ENCODE assay signal across 13 cellular contexts in the genomic region with DNA sequence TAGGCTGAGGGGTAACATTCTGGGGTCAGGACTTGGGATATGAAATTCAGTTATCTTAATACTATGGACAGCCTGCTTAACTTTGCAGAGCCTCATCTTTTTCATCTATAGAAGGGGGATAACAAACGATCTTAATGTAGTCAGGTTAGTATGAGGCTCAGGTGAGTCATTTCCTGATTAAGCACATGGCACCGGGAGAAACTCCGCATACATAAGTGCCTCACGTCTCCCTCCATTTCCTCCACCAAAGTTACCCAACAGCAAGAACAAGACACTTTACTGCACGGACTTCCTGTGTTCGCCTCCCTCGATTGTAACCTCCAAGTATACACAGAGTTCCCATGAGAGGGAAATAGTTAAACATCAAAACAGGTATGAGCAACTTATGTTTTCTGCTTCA.
DNase-seq lines count a peak whose midpoint lies in the region; ATAC-seq, FAIRE-seq and TF ChIP-seq lines count a peak whose summit lies in the region.
"Had no signal": no experiment of that assay in that cellular context is flagged by ENCODE, and none has a peak within 500 bp of the region (broad histone marks: within the 10 kb centered on the region; RNA-seq: fewer than 3 reads in every experiment).

No MANE protein-coding gene starts in this region.

- H2AFZ ChIP-seq in GM23248, result no peak overlapping the region
- H2AFZ ChIP-seq in Loucy (ENCODE audit: low read length), result peak overlapping the region; percentile 35

- H4K20me1 ChIP-seq in GM23248 (ENCODE audit: insufficient read depth), result no peaks in the 10 kb centered on the region
- H4K20me1 ChIP-seq in Loucy (ENCODE audit: insufficient read depth, low read length, poor library complexity, severe bottlenecking), result no peaks in the 10 kb centered on the region

- peaks cover 10% of the 10 kb centered on the region for H3K9me3 Mint-ChIP-seq in activated naive CD4-positive, alpha-beta T cell treated with anti-CD3 and anti-CD28 coated beads for 36 hours
- H3K9me3 Mint-ChIP-seq in naive thymus-derived CD8-positive, alpha-beta T cell, result peaks cover 0 to 17% (median 12%) of the 10 kb centered on the region in 9 donors

- H3K4me3 Mint-ChIP-seq in activated naive CD4-positive, alpha-beta T cell treated with anti-CD3 and anti-CD28 coated beads for 36 hours, result no peak overlapping the region
- peak overlapping the region in 1 of 10 donors; percentile 34 for H3K4me3 Mint-ChIP-seq in naive thymus-derived CD8-positive, alpha-beta T cell
- H3K4me3 Mint-ChIP-seq: nephron progenitor cell, T-cell had no signal

- H3K36me3 Mint-ChIP-seq in activated naive CD4-positive, alpha-beta T cell treated with anti-CD3 and anti-CD28 coated beads for 36 hours (ENCODE audit: low read depth), result no peaks in the 10 kb centered on the region
- H3K36me3 Mint-ChIP-seq in naive thymus-derived CD8-positive, alpha-beta T cell, result peaks cover 0 to 12% (median 0%) of the 10 kb centered on the region in 3 donors

- no peak overlapping the region for H3K27ac ChIP-seq in GM23248

- peaks cover 36% of the 10 kb centered on the region for H3K27me3 Mint-ChIP-seq in activated naive CD4-positive, alpha-beta T cell treated with anti-CD3 and anti-CD28 coated beads for 36 hours (ENCODE audit: low read depth)
- H3K27me3 Mint-ChIP-seq in naive thymus-derived CD8-positive, alpha-beta T cell, result peaks cover 0 to 7% (median 2%) of the 10 kb centered on the region in 5 donors

- H3K4me1 Mint-ChIP-seq in activated naive CD4-positive, alpha-beta T cell treated with anti-CD3 and anti-CD28 coated beads for 36 hours (ENCODE audit: low read depth), result peaks cover 13% of the 10 kb centered on the region
- peaks cover 0 to 8% (median 6%) of the 10 kb centered on the region in 4 donors for H3K4me1 Mint-ChIP-seq in naive thymus-derived CD8-positive, alpha-beta T cell
- H3K4me1 Mint-ChIP-seq: nephron progenitor cell had no signal

- ATAC-seq in naive thymus-derived CD8-positive, alpha-beta T cell, result no peak

- H3K9ac ChIP-seq in GM23248 (no peak overlapping the region), Loucy (ENCODE audit: low read depth, low read length, poor library complexity, severe bottlenecking) (no peak overlapping the region)

- CTCF ChIA-PET in activated naive CD4-positive, alpha-beta T cell treated with anti-CD3 and anti-CD28 coated beads for 36 hours (lab: Charles Lee), result interaction anchor here (1.6 kb wide), 1 partner anchor 33 kb away, joined by 3 read pairs; no protein-coding TSS in a partner anchor

- FAIRE-seq in GM19239 (lab: Jason Lieb, UNC), result no peak

- in situ Hi-C loops in GM23248 (cut with MboI), result no loop called here

- H3K79me2 ChIP-seq in GM23248 (ENCODE audit: insufficient read depth) (no peaks in the 10 kb centered on the region), Loucy (ENCODE audit: insufficient read depth, low read length) (no peaks in the 10 kb centered on the region)

- no peaks in the 10 kb centered on the region for H3F3A ChIP-seq in GM23248 (ENCODE audit: insufficient read depth)
- H3F3A ChIP-seq in Loucy (ENCODE audit: low read depth), result no peaks in the 10 kb centered on the region

- no peaks in the 10 kb centered on the region for H3K36me3 ChIP-seq in GM23248 (ENCODE audit: low read depth)
- H3K36me3 ChIP-seq in Loucy (ENCODE audit: insufficient read depth, low read length), result no peaks in the 10 kb centered on the region

- no peak for TF ChIP-seq CTCF in Loucy (conservative IDR thresholded peaks at IDR 0.05; ENCODE audit: low read length)

- DNase-seq in GM23248, result peak; percentile 28
- peak; percentile 69 for DNase-seq in activated naive CD4-positive, alpha-beta T cell treated with anti-CD3 and anti-CD28 coated beads for 36 hours
- DNase-seq in kidney tubule cell (ENCODE audit: low spot score), result peak; percentile 59
- no peak for DNase-seq in medulla oblongata (ENCODE audit: extremely low spot score)
- DNase-seq in GM19239 (ENCODE audit: insufficient read length, low spot score), result no peak
- DNase-seq in naive thymus-derived CD8-positive, alpha-beta T cell, result no peak
- DNase-seq: kidney glomerular epithelial cell; MM.1S; NCI-H526 treated with DMSO at 0.1 percent for 48 hours; nephron progenitor cell; stimulated activated CD8-positive, alpha-beta memory T cell treated with anti-CD3 and anti-CD28 coated beads, Interleukin-4, amount 100 ng/mL, for 48 hours; T-cell had no signal

- 43 to 45% methylated on average over 7 of the region's 7 CpGs for WGBS in GM23248 (ENCODE audit: low coverage in 1 of 2, low lambda C conversion rate in 2 of 2, missing lambda C conversion rate in 2 of 2), 2 experiments

- H3K4me2 ChIP-seq in GM23248 (ENCODE audit: unreplicated experiment), result no peak overlapping the region
- H3K4me2 ChIP-seq in Loucy (ENCODE audit: low read depth, low read length, poor library complexity, severe bottlenecking), result peak overlapping the region; percentile 51

- H3K4me3 ChIP-seq in GM23248, result no peak overlapping the region
- H3K4me3 ChIP-seq in Loucy (ENCODE audit: low read length, poor library complexity, severe bottlenecking), result peak overlapping the region; percentile 11

- POLR2A ChIA-PET in naive thymus-derived CD8-positive, alpha-beta T cell (lab: Charles Lee), result no interaction called here

- H3K4me1 ChIP-seq in GM23248 (ENCODE audit: insufficient read depth) (no peaks in the 10 kb centered on the region), Loucy (ENCODE audit: insufficient read depth, low read length, poor library complexity, severe bottlenecking) (peaks cover 29% of the 10 kb centered on the region)

- H3K9me2 ChIP-seq in GM23248 (ENCODE audit: insufficient read depth) (no peaks in the 10 kb centered on the region), Loucy (replicated peaks; ENCODE audit: low read depth, low read length) (no peaks in the 10 kb centered on the region)

- intact Hi-C loops in activated naive CD4-positive, alpha-beta T cell treated with anti-CD3 and anti-CD28 coated beads for 36 hours (cut with micrococcal nuclease), result loop anchor here (1.0 to 2.0 kb wide), 2 partner anchors 11 to 16 kb away; no protein-coding TSS in a partner anchor

- H3K9me3 ChIP-seq in GM23248 (ENCODE audit: low read depth), result no peaks in the 10 kb centered on the region
- peaks cover 4% of the 10 kb centered on the region; the same call in 1 of the 2 replicates for H3K9me3 ChIP-seq in Loucy (ENCODE audit: insufficient read depth, low read depth, low read length)

- no peak overlapping the region for H3K27ac Mint-ChIP-seq in activated naive CD4-positive, alpha-beta T cell treated with anti-CD3 and anti-CD28 coated beads for 36 hours
- peak overlapping the region in 1 of 10 donors; percentile 1 for H3K27ac Mint-ChIP-seq in naive thymus-derived CD8-positive, alpha-beta T cell
- H3K27ac Mint-ChIP-seq: nephron progenitor cell, T-cell had no signal

- H3K27me3 ChIP-seq in GM23248 (replicated peaks; ENCODE audit: insufficient read depth), result no peaks in the 10 kb centered on the region
- no peaks in the 10 kb centered on the region for H3K27me3 ChIP-seq in Loucy (ENCODE audit: insufficient read depth, low read length, poor library complexity, severe bottlenecking)

Comparison
In these comparisons a context has a peak if more than half of its experiments do, and no peak if none do; other contexts are left out.
1. DNase-seq: peak in GM23248 (single experiment), activated naive CD4-positive, alpha-beta T cell treated with anti-CD3 and anti-CD28 coated beads for 36 hours (single experiment) and kidney tubule cell (single experiment); none in medulla oblongata (single experiment), GM19239 (single experiment) and naive thymus-derived CD8-positive, alpha-beta T cell (0 of 10).